In the genomic region with DNA sequence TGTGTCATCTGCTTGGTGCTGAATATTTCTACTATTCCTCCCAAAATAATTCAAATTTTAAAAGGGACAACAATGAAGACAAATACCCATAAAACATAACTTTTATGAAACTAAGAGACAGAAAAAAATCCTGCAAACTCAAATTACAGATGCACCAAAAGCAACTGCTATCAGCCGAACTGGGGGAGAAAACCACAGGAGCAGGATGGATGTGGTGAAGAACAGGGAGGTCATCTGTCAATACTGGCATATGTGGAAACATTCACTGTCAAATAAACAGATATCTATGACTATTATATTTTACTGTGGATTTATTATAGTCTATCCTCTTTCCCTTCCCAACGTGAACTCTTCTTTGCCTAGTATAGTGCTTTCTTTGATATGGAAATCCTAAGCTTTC, we compare ENCODE assay signal across 22 cellular contexts.
"Had no signal": no experiment of that assay in that cellular context is flagged by ENCODE, and none has a peak within 500 bp of the region (broad histone marks: within the 10 kb centered on the region; RNA-seq: fewer than 3 reads in every experiment).

No MANE protein-coding gene starts in this region.

- DNase-seq: IMR-90; MG63; NCI-H1092 treated with DMSO at 0.1 percent for 48 hours; NCI-H1436; NCI-H187 treated with DMSO at 0.1 percent for 48 hours; NCI-H2029 treated with DMSO at 0.1 percent for 48 hours; NCI-H226; NCI-H446; NCI-H510A; NCI-H524 treated with DMSO at 0.1 percent for 48 hours; NCI-H69; NCI-H774; NK-92 treated with Interleukin-12 subunit alpha and Interleukin-12 subunit beta, amount 100 ng/mL, for 24 hours; PC-3; SHP77; T-cell had no signal

- H3K9me3 ChIP-seq: MG63 had no signal

- ATAC-seq: HepG2, K562, Panc1, PC-3, SK-N-SH treated with all-trans-retinoic acid at 6 μM for 48 hours, T-cell had no signal

- H3K27ac ChIP-seq: KMS-11, RWPE1 had no signal

- H3K9ac ChIP-seq: KMS-11 had no signal

- H3K27me3 ChIP-seq: MG63 had no signal

- H3K4me2 ChIP-seq: KMS-11 had no signal

- H3K36me3 ChIP-seq: MG63 had no signal

- H3K4me3 ChIP-seq: K562, MG63 had no signal
